11 cellular contexts compared by ENCODE assay signal in genomic region chrX:19776753-19777152, GRCh38.
DNase-seq lines count a peak whose midpoint lies in the region; ATAC-seq lines count a peak whose summit lies in the region.
"Had no signal": no experiment of that assay in that cellular context is flagged by ENCODE, and none has a peak within 500 bp of the region (broad histone marks: within the 10 kb centered on the region; RNA-seq: fewer than 3 reads in every experiment).

No MANE protein-coding gene starts in this region.

- ATAC-seq in activated CD8-positive, alpha-beta memory T cell treated with anti-CD3 and anti-CD28 coated beads, Interleukin-2, amount 10 ng/mL, durations not matched to agents 7 days and 5 days = peak; percentile 61
- ATAC-seq in HG02763 (IDR thresholded peaks at IDR 0.05; ENCODE audit: unreplicated experiment) = peak; percentile 29

- peak overlapping the region; percentile 17 for H3K4me3 Mint-ChIP-seq in activated CD8-positive, alpha-beta memory T cell treated with anti-CD3 and anti-CD28 coated beads, Interleukin-2, amount 10 ng/mL, durations not matched to agents 7 days and 5 days
- H3K4me3 Mint-ChIP-seq in activated CD4-positive, alpha-beta memory T cell treated with anti-CD3 and anti-CD28 coated beads, Interleukin-2, amount 10 ng/mL, durations not matched to agents 7 days and 5 days = peak overlapping the region; percentile 19

- no peaks in the 10 kb centered on the region for H3K9me3 Mint-ChIP-seq in activated CD8-positive, alpha-beta memory T cell treated with anti-CD3 and anti-CD28 coated beads, Interleukin-2, amount 10 ng/mL, durations not matched to agents 7 days and 5 days (ENCODE audit: low read depth)
- peaks cover 2% of the 10 kb centered on the region for H3K9me3 Mint-ChIP-seq in activated CD4-positive, alpha-beta memory T cell treated with anti-CD3 and anti-CD28 coated beads, Interleukin-2, amount 10 ng/mL, durations not matched to agents 7 days and 5 days

- peak overlapping the region; percentile 87 for H3K27ac Mint-ChIP-seq in activated CD8-positive, alpha-beta memory T cell treated with anti-CD3 and anti-CD28 coated beads, Interleukin-2, amount 10 ng/mL, durations not matched to agents 7 days and 5 days
- peak overlapping the region; percentile 85 for H3K27ac Mint-ChIP-seq in activated CD4-positive, alpha-beta memory T cell treated with anti-CD3 and anti-CD28 coated beads, Interleukin-2, amount 10 ng/mL, durations not matched to agents 7 days and 5 days

- peaks cover 60% of the 10 kb centered on the region for H3K4me1 Mint-ChIP-seq in activated CD8-positive, alpha-beta memory T cell treated with anti-CD3 and anti-CD28 coated beads, Interleukin-2, amount 10 ng/mL, durations not matched to agents 7 days and 5 days
- H3K4me1 Mint-ChIP-seq in activated CD4-positive, alpha-beta memory T cell treated with anti-CD3 and anti-CD28 coated beads, Interleukin-2, amount 10 ng/mL, durations not matched to agents 7 days and 5 days = peaks cover 64% of the 10 kb centered on the region

- peaks cover 20% of the 10 kb centered on the region for H3K36me3 Mint-ChIP-seq in activated CD8-positive, alpha-beta memory T cell treated with anti-CD3 and anti-CD28 coated beads, Interleukin-2, amount 10 ng/mL, durations not matched to agents 7 days and 5 days
- H3K36me3 Mint-ChIP-seq in activated CD4-positive, alpha-beta memory T cell treated with anti-CD3 and anti-CD28 coated beads, Interleukin-2, amount 10 ng/mL, durations not matched to agents 7 days and 5 days (ENCODE audit: low read depth) = peaks cover 29% of the 10 kb centered on the region

- peaks cover 2% of the 10 kb centered on the region for H3K27me3 Mint-ChIP-seq in activated CD8-positive, alpha-beta memory T cell treated with anti-CD3 and anti-CD28 coated beads, Interleukin-2, amount 10 ng/mL, durations not matched to agents 7 days and 5 days
- H3K27me3 Mint-ChIP-seq in activated CD4-positive, alpha-beta memory T cell treated with anti-CD3 and anti-CD28 coated beads, Interleukin-2, amount 10 ng/mL, durations not matched to agents 7 days and 5 days = no peaks in the 10 kb centered on the region

- POLR2A ChIA-PET in activated CD4-positive, alpha-beta memory T cell treated with anti-CD3 and anti-CD28 coated beads, Interleukin-2, amount 10 ng/mL, durations not matched to agents 7 days and 5 days (lab: Charles Lee) = interaction anchor here (0.7 to 2.9 kb wide), 8 partner anchors 15 to 64 kb away, joined by 3 to 19 read pairs (median 8); no protein-coding TSS in a partner anchor

- CTCF ChIA-PET in activated CD8-positive, alpha-beta memory T cell treated with anti-CD3 and anti-CD28 coated beads, Interleukin-2, amount 10 ng/mL, durations not matched to agents 7 days and 5 days (lab: Charles Lee) = interaction anchor here (0.8 to 1.8 kb wide), 2 partner anchors 19 to 27 kb away, joined by 3 read pairs; no protein-coding TSS in a partner anchor
- CTCF ChIA-PET in activated CD4-positive, alpha-beta memory T cell treated with anti-CD3 and anti-CD28 coated beads, Interleukin-2, amount 10 ng/mL, durations not matched to agents 7 days and 5 days (lab: Charles Lee) = interaction anchor here (0.7 to 0.8 kb wide), 3 partner anchors 29 to 33 kb away, joined by 3 to 4 read pairs (median 3); no protein-coding TSS in a partner anchor

- DNase-seq in activated CD8-positive, alpha-beta memory T cell treated with anti-CD3 and anti-CD28 coated beads, Interleukin-2, amount 10 ng/mL, durations not matched to agents 7 days and 5 days = peak; percentile 78
- no peak for DNase-seq in activated CD8-positive, alpha-beta memory T cell treated with anti-CD3 and anti-CD28 coated beads for 24 hours
- DNase-seq in activated CD4-positive, alpha-beta memory T cell treated with anti-CD3 and anti-CD28 coated beads, Interleukin-2, amount 10 ng/mL, durations not matched to agents 7 days and 5 days = peak; percentile 63
- DNase-seq in stimulated activated CD8-positive, alpha-beta memory T cell treated with anti-CD3 and anti-CD28 coated beads, Interleukin-4, amount 100 ng/mL, for 48 hours = peak; percentile 43
- no peak for DNase-seq in midbrain (lab: John Stamatoyannopoulos, UW)
- no peak for DNase-seq in A172 (ENCODE audit: low spot score)
- no peak for DNase-seq in anterior cingulate cortex (lab: John Stamatoyannopoulos, UW)
- DNase-seq: ACHN, mammary epithelial cell, NCI-H1105 had no signal

Comparison
In these comparisons a context has a peak if more than half of its experiments do, and no peak if none do; other contexts are left out.
1. DNase-seq: peak in activated CD8-positive, alpha-beta memory T cell treated with anti-CD3 and anti-CD28 coated beads, Interleukin-2, amount 10 ng/mL, durations not matched to agents 7 days and 5 days (single experiment), activated CD4-positive, alpha-beta memory T cell treated with anti-CD3 and anti-CD28 coated beads, Interleukin-2, amount 10 ng/mL, durations not matched to agents 7 days and 5 days (single experiment) and stimulated activated CD8-positive, alpha-beta memory T cell treated with anti-CD3 and anti-CD28 coated beads, Interleukin-4, amount 100 ng/mL, for 48 hours (single experiment); none in activated CD8-positive, alpha-beta memory T cell treated with anti-CD3 and anti-CD28 coated beads for 24 hours (single experiment), midbrain (single experiment), A172 (single experiment) and anterior cingulate cortex (0 of 58).